ENCODE assay signal across 8 cellular contexts in genomic region chr1:67561704-67562113, GRCh38.
DNase-seq lines count a peak whose midpoint lies in the region; ATAC-seq, FAIRE-seq and TF ChIP-seq lines count a peak whose summit lies in the region.

No MANE protein-coding gene starts in this region.

- H3K4me3 ChIP-seq in endothelial cell of umbilical vein (replicated peaks in 1 of 3; ENCODE audit: insufficient read depth in 1 of 3, low read depth in 1 of 3, low read length in 3 of 3) (no peak overlapping the region), mucosa of descending colon (no peak overlapping the region)

- CTCF ChIA-PET in endothelial cell of umbilical vein (lab: Charles Lee) = interaction anchor here (0.6 to 7.7 kb wide), 42 partner anchors 10 to 515 kb away, joined by 3 to 131 read pairs (median 4); partner anchors contain the start of gene GADD45A

- TF ChIP-seq POLR2A in endothelial cell of umbilical vein (IDR thresholded peaks at IDR 0.05; ENCODE audit: low read depth, low read length) = no peak

- FAIRE-seq in endothelial cell of umbilical vein (lab: Jason Lieb, UNC) = peak; percentile 91

- H3K27ac ChIP-seq in endothelial cell of umbilical vein (ENCODE audit: insufficient read depth, low read depth, low read length) = no peak overlapping the region

- no peaks in the 10 kb centered on the region for H4K20me1 ChIP-seq in endothelial cell of umbilical vein (replicated peaks; ENCODE audit: control insufficient read depth, extremely low read depth, insufficient read depth, low read length)

- DNase-seq in CMK (ENCODE audit: low read depth) = peak; percentile 57
- DNase-seq in NCI-H82 treated with DMSO at 0.1 percent for 48 hours (lab: John Stamatoyannopoulos, UW; ENCODE audit: unreplicated experiment) = peak; percentile 75
- DNase-seq in activated CD8-positive, alpha-beta memory T cell treated with anti-CD3 and anti-CD28 coated beads for 1 hour (ENCODE audit: extremely low read depth in 1 of 2, low read depth in 1 of 2) = peak; percentile 63 to 72
- peak; percentile 92 for DNase-seq in endothelial cell of umbilical vein (ENCODE audit: low read depth, low spot score)
- DNase-seq in mucosa of descending colon = peak; percentile 92 to 99 (median 97)
- DNase-seq in stimulated activated CD8-positive, alpha-beta memory T cell treated with anti-CD3 and anti-CD28 coated beads, Interleukin-4, amount 100 ng/mL, for 4 hours (ENCODE audit: low read depth in 2 of 2, low spot score in 1 of 2) = peak; percentile 63 to 82

- H3K9me3 ChIP-seq in endothelial cell of umbilical vein (replicated peaks; ENCODE audit: control insufficient read depth, insufficient read depth, low read length) (no peaks in the 10 kb centered on the region), mucosa of descending colon (no peaks in the 10 kb centered on the region)

- H3K9ac ChIP-seq in endothelial cell of umbilical vein (replicated peaks; ENCODE audit: extremely low read depth, insufficient read depth, low read length) = no peak overlapping the region

- H3K27me3 ChIP-seq in endothelial cell of umbilical vein (ENCODE audit: control insufficient read depth in 2 of 2, insufficient read depth in 2 of 2, low read length in 2 of 2) = no peaks in the 10 kb centered on the region

- no peak overlapping the region for H2AFZ ChIP-seq in endothelial cell of umbilical vein (ENCODE audit: low read depth, low read length)

- POLR2A ChIA-PET in endothelial cell of umbilical vein (lab: Charles Lee) = interaction anchor here (1.4 to 2.4 kb wide), 2 partner anchors 57 to 123 kb away, joined by 5 to 14 read pairs; partner anchors contain the start of gene GADD45A

- H3K4me1 ChIP-seq in endothelial cell of umbilical vein (ENCODE audit: control insufficient read depth, extremely low read depth, insufficient read depth, low read length) (peaks cover 11% of the 10 kb centered on the region), mucosa of descending colon (ENCODE audit: low read depth) (no peaks in the 10 kb centered on the region)

- intact Hi-C loops in endothelial cell of umbilical vein (cut with micrococcal nuclease) = loop anchor here (1.0 kb wide), 5 partner anchors 26 to 199 kb away; partner anchors contain the start of gene GADD45A
- intact Hi-C loops in mucosa of descending colon (cut with DNase I, micrococcal nuclease) = loop anchor here in 1 of 2 donors (10.0 kb wide), 1 partner anchor 203 kb away; no protein-coding TSS in a partner anchor

- no TSS peak for BruUV-seq in endothelial cell of umbilical vein (replicated peaks; lab: Mats Ljungman, UMichigan)

- H3K9me1 ChIP-seq in endothelial cell of umbilical vein (replicated peaks; ENCODE audit: control insufficient read depth, extremely low read depth, insufficient read depth, low read length) = no peaks in the 10 kb centered on the region

- ATAC-seq in GM19463 (IDR thresholded peaks at IDR 0.05; ENCODE audit: unreplicated experiment) = peak; percentile 88
- peak; percentile 79 for ATAC-seq in HG03558 (IDR thresholded peaks at IDR 0.05; ENCODE audit: extremely low read depth, unreplicated experiment)
- ATAC-seq in mucosa of descending colon = peak; percentile 93

- TF ChIP-seq CTCF in endothelial cell of umbilical vein (IDR thresholded peaks at IDR 0.05; ENCODE audit: extremely low read depth in 1 of 2, insufficient read depth in 1 of 2, low read depth in 1 of 2, low read length in 2 of 2) (peak; percentile 85), mucosa of descending colon (IDR thresholded peaks at IDR 0.05) (peak; percentile 66)

- no peak overlapping the region for H3K4me2 ChIP-seq in endothelial cell of umbilical vein (ENCODE audit: insufficient read depth, low read length)

- dilution Hi-C loops in endothelial cell of umbilical vein (cut with MboI; ENCODE audit: extremely low pct_ligation_motif_present, low sequenced_read_pairs) = no loop called here

- H3K79me2 ChIP-seq in endothelial cell of umbilical vein (ENCODE audit: control insufficient read depth, insufficient read depth, low read length) = no peaks in the 10 kb centered on the region

- H3K36me3 ChIP-seq in endothelial cell of umbilical vein (ENCODE audit: control insufficient read depth in 2 of 2, extremely low read depth in 1 of 2, insufficient read depth in 2 of 2, low read length in 2 of 2) (no peaks in the 10 kb centered on the region), mucosa of descending colon (ENCODE audit: low read depth) (no peaks in the 10 kb centered on the region)

TF ChIP-seq in endothelial cell of umbilical vein, 7 proteins besides CTCF, POLR2A, EP300 and RAD21:
- TF ChIP-seq MAX (IDR thresholded peaks at IDR 0.05; ENCODE audit: insufficient read depth, insufficient read length) (no peak), EZH2 (IDR thresholded peaks at IDR 0.05; ENCODE audit: borderline replicate concordance, low read depth, low read length, severe bottlenecking) (no peak), GATA2 (IDR thresholded peaks at IDR 0.05; ENCODE audit: insufficient read depth, insufficient read length, low read depth, low read length) (no peak), FOS (IDR thresholded peaks at IDR 0.05; ENCODE audit: borderline replicate concordance, insufficient read depth, low read length) (no peak), POLR2AphosphoS5 (IDR thresholded peaks at IDR 0.05; ENCODE audit: insufficient read depth, low read depth, low read length) (no peak), JUN (IDR thresholded peaks at IDR 0.05; ENCODE audit: borderline replicate concordance, insufficient read depth, insufficient read length, low read depth) (no peak), MYC (IDR thresholded peaks at IDR 0.05; ENCODE audit: low read depth, low read length) (no peak)
